Comparison of ENCODE assay signal across 2 cellular contexts in the genomic region with DNA sequence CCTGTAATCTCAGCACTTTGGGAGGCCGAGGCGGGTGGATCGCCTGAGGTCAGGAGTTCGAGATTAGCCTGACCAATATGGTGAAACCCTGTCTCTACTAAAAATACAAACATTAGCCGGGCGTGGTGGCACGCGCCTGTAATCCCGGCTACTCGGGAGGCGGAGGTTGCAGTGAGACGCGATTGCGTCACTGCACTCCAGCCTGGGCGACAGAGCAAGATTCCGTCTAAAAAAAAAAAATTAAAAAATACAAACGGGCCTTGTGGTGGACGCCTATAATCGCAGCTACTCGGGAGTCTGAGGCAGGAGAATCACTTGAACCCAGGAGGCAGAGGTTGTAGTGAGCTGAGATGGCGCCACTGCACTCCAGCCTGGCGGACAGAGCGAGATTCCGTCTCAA.
TF ChIP-seq lines count a peak whose summit lies in the region.

No MANE protein-coding gene starts in this region.

TF ChIP-seq in HEK293T, 16 proteins besides CTCF, POLR2A, EP300 and RAD21:
- 0 out of 2 replicates have a peak, but pooled peaks have one; percentile 5 for TF ChIP-seq ZNF384 (IDR thresholded peaks at IDR 0.05)

TF ChIP-seq in K562, 482 proteins besides CTCF, POLR2A, EP300 and RAD21:
- TF ChIP-seq CEBPB (tag; IDR thresholded peaks at IDR 0.05) (peak; percentile 40), ZBTB33 (CRISPR knock-in tag; IDR thresholded peaks at IDR 0.05) (0 out of 2 replicates have a peak, but pooled peaks have one; percentile 27), CEBPG (CRISPR knock-in tag; IDR thresholded peaks at IDR 0.05) (0 out of 2 replicates have a peak, but pooled peaks have one; percentile 21), CEBPG (tag; conservative IDR thresholded peaks at IDR 0.05 in 1 of 2, IDR thresholded peaks at IDR 0.05 in 1 of 2) (0 out of 4 replicates have a peak, but pooled peaks of 1 of the 2 experiments have one; percentile 26)
